Comparison of ENCODE assay signal across 8 cellular contexts in genomic region chr16:29810699-29811169, GRCh38. TPM values are rescaled to one million over a fixed set of nuclear protein-coding genes. Genes with fewer than 3 reads are reported as not detected.
DNase-seq lines count a peak whose midpoint lies in the region; ATAC-seq and TF ChIP-seq lines count a peak whose summit lies in the region.

No MANE protein-coding gene starts in this region.

- H3K27me3 Mint-ChIP-seq in activated CD4-positive, alpha-beta T cell treated with anti-CD3 and anti-CD28 coated beads, Interleukin-2, amount 10 ng/mL, durations not matched to agents 24 days and 14 days = peaks cover 4% of the 10 kb centered on the region

- peaks cover 60% of the 10 kb centered on the region for H3K4me1 Mint-ChIP-seq in activated CD4-positive, alpha-beta T cell treated with anti-CD3 and anti-CD28 coated beads, Interleukin-2, amount 10 ng/mL, durations not matched to agents 24 days and 14 days

- no peaks in the 10 kb centered on the region for H3K9me3 ChIP-seq in liver (ENCODE audit: control insufficient read depth in 4 of 4, low read length in 3 of 4)
- H3K9me3 ChIP-seq in thoracic aorta = no peaks in the 10 kb centered on the region

- peaks cover 2 to 10% (median 4%) of the 10 kb centered on the region in 4 donors for H3K36me3 ChIP-seq in liver (ENCODE audit: control insufficient read depth in 4 of 4, insufficient read depth in 3 of 4, low read depth in 1 of 4, low read length in 3 of 4)
- H3K36me3 ChIP-seq in thoracic aorta = peaks cover 9% of the 10 kb centered on the region

- no peak overlapping the region for H3K9ac ChIP-seq in liver (ENCODE audit: low read depth in 1 of 2, low read length in 2 of 2)

- no peak for ATAC-seq in activated naive CD4-positive, alpha-beta T cell treated with anti-CD3 and anti-CD28 coated beads, Interleukin-2, amount 50 U/mL, for 72 hours
- ATAC-seq in thoracic aorta (ENCODE audit: insufficient number of reproducible peaks, low FRiP score, low read depth) (no peak), HG02970 (IDR thresholded peaks at IDR 0.05; ENCODE audit: low FRiP score, unreplicated experiment) (no peak)

- peak overlapping the region; percentile 86 for H3K27ac Mint-ChIP-seq in activated CD4-positive, alpha-beta T cell treated with anti-CD3 and anti-CD28 coated beads, Interleukin-2, amount 10 ng/mL, durations not matched to agents 24 days and 14 days
- peak overlapping the region; percentile 89 to 91 for H3K27ac Mint-ChIP-seq in activated naive CD4-positive, alpha-beta T cell treated with anti-CD3 and anti-CD28 coated beads, Interleukin-2, amount 50 U/mL, for 72 hours

- H3K27ac ChIP-seq in liver (ENCODE audit: low read depth in 1 of 2, low read length in 2 of 2) (peak overlapping the region; percentile 85 to 88), thoracic aorta (peak overlapping the region; percentile 92 to 96)

- H3K9me3 Mint-ChIP-seq in activated CD4-positive, alpha-beta T cell treated with anti-CD3 and anti-CD28 coated beads, Interleukin-2, amount 10 ng/mL, durations not matched to agents 24 days and 14 days = no peaks in the 10 kb centered on the region
- no peaks in the 10 kb centered on the region for H3K9me3 Mint-ChIP-seq in activated naive CD4-positive, alpha-beta T cell treated with anti-CD3 and anti-CD28 coated beads, Interleukin-2, amount 50 U/mL, for 72 hours

- no peak for TF ChIP-seq RAD21 in liver (IDR thresholded peaks at IDR 0.05)

- H3K36me3 Mint-ChIP-seq in activated CD4-positive, alpha-beta T cell treated with anti-CD3 and anti-CD28 coated beads, Interleukin-2, amount 10 ng/mL, durations not matched to agents 24 days and 14 days (ENCODE audit: low read depth) = peaks cover 35% of the 10 kb centered on the region
- H3K36me3 Mint-ChIP-seq in activated naive CD4-positive, alpha-beta T cell treated with anti-CD3 and anti-CD28 coated beads, Interleukin-2, amount 50 U/mL, for 72 hours = peaks cover 20 to 24% of the 10 kb centered on the region in 2 donors

- intact Hi-C loops in activated CD4-positive, alpha-beta T cell treated with anti-CD3 and anti-CD28 coated beads, Interleukin-2, amount 10 ng/mL, durations not matched to agents 24 days and 14 days (cut with micrococcal nuclease) = loop anchor here (1.0 to 10.0 kb wide), 3 partner anchors 10 to 244 kb away; partner anchors contain the start of gene MVP

- no peaks in the 10 kb centered on the region for H3K27me3 ChIP-seq in liver (ENCODE audit: control insufficient read depth in 4 of 4, insufficient read depth in 4 of 4, low read length in 3 of 4)
- H3K27me3 ChIP-seq in thoracic aorta (replicated peaks; ENCODE audit: insufficient read depth) = no peaks in the 10 kb centered on the region

- peak overlapping the region; percentile 89 for H3K4me3 Mint-ChIP-seq in activated CD4-positive, alpha-beta T cell treated with anti-CD3 and anti-CD28 coated beads, Interleukin-2, amount 10 ng/mL, durations not matched to agents 24 days and 14 days

- no peak for TF ChIP-seq CTCF in liver (IDR thresholded peaks at IDR 0.05; ENCODE audit: low read depth, low read length, missing input control)
- TF ChIP-seq CTCF in thoracic aorta (IDR thresholded peaks at IDR 0.05) = no peak

- H3K4me3 ChIP-seq in liver (ENCODE audit: low read depth in 1 of 3, low read length in 3 of 3) (no peak overlapping the region), thoracic aorta (peak overlapping the region; percentile 79)

- no peak for DNase-seq in activated CD4-positive, alpha-beta T cell treated with anti-CD3 and anti-CD28 coated beads, Interleukin-2, amount 10 ng/mL, durations not matched to agents 24 days and 14 days
- no peak for DNase-seq in activated CD4-positive, alpha-beta T cell treated with anti-CD3 and anti-CD28 coated beads for 48 hours
- DNase-seq in activated naive CD4-positive, alpha-beta T cell treated with anti-CD3 and anti-CD28 coated beads, Interleukin-2, amount 50 U/mL, for 72 hours (ENCODE audit: low spot score in 2 of 2) = no peak
- DNase-seq in thoracic aorta (ENCODE audit: low spot score) (no peak), SW 1271 (lab: John Stamatoyannopoulos, UW) (no peak)
- DNase-seq in activated CD4-positive, CD25-positive, alpha-beta regulatory T cell treated with anti-CD3 and anti-CD28 coated beads, Interleukin-2, amount 50 U/mL, for 72 hours = no peak

- peaks cover 18 to 55% (median 33%) of the 10 kb centered on the region in 4 donors for H3K4me1 ChIP-seq in liver (ENCODE audit: control insufficient read depth in 4 of 4, insufficient read depth in 4 of 4, low read length in 3 of 4)
- H3K4me1 ChIP-seq in thoracic aorta (ENCODE audit: control insufficient read depth in 1 of 2, low read depth in 2 of 2) = peaks cover 47 to 73% of the 10 kb centered on the region in 2 donors

- 43% methylated on average over 9 of the region's 9 CpGs for WGBS in liver

TF ChIP-seq in liver, 16 proteins besides CTCF, POLR2A, EP300 and RAD21:
- TF ChIP-seq NR2F2 (IDR thresholded peaks at IDR 0.05) (no peak), ATF3 (IDR thresholded peaks at IDR 0.05) (no peak)

RNA-seq across cellular contexts. Expression of gene PRRT2, which starts 1.3 kb away (rescaled TPM):
- total RNA-seq in activated CD4-positive, alpha-beta T cell treated with anti-CD3 and anti-CD28 coated beads, Interleukin-2, amount 10 ng/mL, durations not matched to agents 24 days and 14 days = 1.6 and 1.7 TPM in 2 replicates
- 1 to 10 TPM; 1.4 to 5.9 TPM for total RNA-seq in activated naive CD4-positive, alpha-beta T cell treated with anti-CD3 and anti-CD28 coated beads, Interleukin-2, amount 50 U/mL, for 72 hours
- total RNA-seq in liver (under 1 TPM; 0.09 to 0.59 TPM), thoracic aorta (10 to 100 TPM; 39.4 to 40.8 TPM)
- under 1 TPM; 0.16 to 0.28 TPM for polyA plus RNA-seq in liver

RNA-seq across cellular contexts. Expression of gene MAZ, which starts 4.4 kb away (rescaled TPM):
- 378 and 380 TPM in 2 replicates for total RNA-seq in activated CD4-positive, alpha-beta T cell treated with anti-CD3 and anti-CD28 coated beads, Interleukin-2, amount 10 ng/mL, durations not matched to agents 24 days and 14 days
- 100 to 1,000 TPM; 285 to 386 TPM for total RNA-seq in activated naive CD4-positive, alpha-beta T cell treated with anti-CD3 and anti-CD28 coated beads, Interleukin-2, amount 50 U/mL, for 72 hours
- total RNA-seq in liver = 100 to 1,000 TPM in 1 of 2 donors, 10 to 100 TPM in 1; 28.4 to 272 TPM
- polyA plus RNA-seq in liver = 10 to 100 TPM; 16.0 to 61.7 TPM
- 10 to 100 TPM; 73.0 to 99.4 TPM for total RNA-seq in thoracic aorta

RNA-seq across cellular contexts. Expression of gene PAGR1, which starts 5.2 kb away (rescaled TPM):
- total RNA-seq in activated CD4-positive, alpha-beta T cell treated with anti-CD3 and anti-CD28 coated beads, Interleukin-2, amount 10 ng/mL, durations not matched to agents 24 days and 14 days = 25.8 and 27.0 TPM in 2 replicates
- total RNA-seq in activated naive CD4-positive, alpha-beta T cell treated with anti-CD3 and anti-CD28 coated beads, Interleukin-2, amount 50 U/mL, for 72 hours = 10 to 100 TPM; 20.2 to 40.0 TPM
- total RNA-seq in liver (10 to 100 TPM; 11.1 to 16.9 TPM), thoracic aorta (10 to 100 TPM; 40.8 to 45.2 TPM)
- polyA plus RNA-seq in liver = 10 to 100 TPM in 1 of 2 donors, 1 to 10 TPM in 1; 7.3 to 18.7 TPM

RNA-seq across cellular contexts. Expression of gene MVP, which starts 9.5 kb away (rescaled TPM):
- 116 and 122 TPM in 2 replicates for total RNA-seq in activated CD4-positive, alpha-beta T cell treated with anti-CD3 and anti-CD28 coated beads, Interleukin-2, amount 10 ng/mL, durations not matched to agents 24 days and 14 days
- 100 to 1,000 TPM in 1 of 2 donors, 10 to 100 TPM in 1; 77.6 to 168 TPM for total RNA-seq in activated naive CD4-positive, alpha-beta T cell treated with anti-CD3 and anti-CD28 coated beads, Interleukin-2, amount 50 U/mL, for 72 hours
- 10 to 100 TPM; 30.7 to 78.4 TPM for total RNA-seq in liver
- polyA plus RNA-seq in liver = 10 to 100 TPM; 40.1 to 61.4 TPM
- 100 to 1,000 TPM; 175 to 190 TPM for total RNA-seq in thoracic aorta

RNA-seq across cellular contexts. Expression of gene KIF22, which starts 20.2 kb away (rescaled TPM):
- total RNA-seq in activated CD4-positive, alpha-beta T cell treated with anti-CD3 and anti-CD28 coated beads, Interleukin-2, amount 10 ng/mL, durations not matched to agents 24 days and 14 days = 132 TPM in 2 replicates
- 100 to 1,000 TPM; 151 to 268 TPM for total RNA-seq in activated naive CD4-positive, alpha-beta T cell treated with anti-CD3 and anti-CD28 coated beads, Interleukin-2, amount 50 U/mL, for 72 hours
- total RNA-seq in liver (10 to 100 TPM; 15.0 to 80.1 TPM), thoracic aorta (10 to 100 TPM; 11.4 to 15.2 TPM)
- 10 to 100 TPM; 39.9 to 58.7 TPM for polyA plus RNA-seq in liver

Comparison
In these comparisons a context has a peak if more than half of its experiments do, and no peak if none do; other contexts are left out.
1. RNA of gene PRRT2, which starts 1.3 kb away (total RNA-seq): 39.4 to 40.8 TPM in thoracic aorta; 1.4 to 5.9 TPM in activated naive CD4-positive, alpha-beta T cell treated with anti-CD3 and anti-CD28 coated beads, Interleukin-2, amount 50 U/mL, for 72 hours, 1.6 to 1.7 TPM in activated CD4-positive, alpha-beta T cell treated with anti-CD3 and anti-CD28 coated beads, Interleukin-2, amount 10 ng/mL, durations not matched to agents 24 days and 14 days and 0.09 to 0.59 TPM in liver; every median in the first group is over 4 times any median in the second.